In the genomic region with DNA sequence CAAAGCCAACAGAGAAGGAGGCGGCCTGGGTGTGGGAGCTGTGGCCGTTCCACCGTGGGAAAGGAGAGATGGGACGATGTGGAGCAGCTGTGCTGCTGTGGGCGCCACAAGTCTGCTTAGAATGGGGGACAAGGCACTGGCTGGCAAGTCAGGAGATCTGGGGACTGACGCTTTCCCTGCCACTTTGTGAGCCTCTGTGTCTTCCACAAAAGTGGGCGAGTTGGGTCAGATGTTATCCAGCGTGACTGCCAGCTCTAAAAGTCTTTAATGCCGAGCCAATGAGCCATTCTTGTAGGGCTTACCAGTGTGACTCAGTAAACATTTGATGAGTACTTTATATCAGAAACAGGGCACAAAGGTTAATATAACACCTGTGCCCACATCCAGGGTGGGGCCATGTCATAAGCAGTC, we compare ENCODE assay signal across 10 cellular contexts.
DNase-seq lines count a peak whose midpoint lies in the region; ATAC-seq and TF ChIP-seq lines count a peak whose summit lies in the region.
"Had no signal": no experiment of that assay in that cellular context is flagged by ENCODE, and none has a peak within 500 bp of the region (broad histone marks: within the 10 kb centered on the region; RNA-seq: fewer than 3 reads in every experiment).

No MANE protein-coding gene starts in this region.

- H3K27ac Mint-ChIP-seq in CD14-positive monocyte (peak overlapping the region in 2 of 7 donors; percentile 58 to 61), osteocyte (ENCODE audit: unreplicated experiment) (no peak overlapping the region)
- no peak overlapping the region for H3K27ac Mint-ChIP-seq in activated CD4-positive, alpha-beta T cell treated with anti-CD3 and anti-CD28 coated beads, Interleukin-2, amount 10 ng/mL, durations not matched to agents 7 days and 5 days

- no peaks in the 10 kb centered on the region for H3K9me3 Mint-ChIP-seq in CD14-positive monocyte
- no peaks in the 10 kb centered on the region for H3K9me3 Mint-ChIP-seq in activated CD4-positive, alpha-beta T cell treated with anti-CD3 and anti-CD28 coated beads, Interleukin-2, amount 10 ng/mL, durations not matched to agents 7 days and 5 days
- no peaks in the 10 kb centered on the region for H3K9me3 Mint-ChIP-seq in osteocyte (ENCODE audit: unreplicated experiment)

- CTCF ChIA-PET in activated CD4-positive, alpha-beta T cell treated with anti-CD3 and anti-CD28 coated beads, Interleukin-2, amount 10 ng/mL, durations not matched to agents 7 days and 5 days (lab: Charles Lee): no interaction called here

- H3K23ac ChIP-seq in mesenchymal stem cell (ENCODE audit: low read length in 2 of 2): no peak overlapping the region

- H3K36me3 ChIP-seq in cardiac muscle cell (no peaks in the 10 kb centered on the region), mesenchymal stem cell (ENCODE audit: control insufficient read depth in 1 of 2, insufficient read depth in 2 of 2, low read depth in 1 of 2, low read length in 2 of 2) (no peaks in the 10 kb centered on the region)
- H3K36me3 ChIP-seq: upper lobe of left lung had no signal

- H4K8ac ChIP-seq in mesenchymal stem cell (ENCODE audit: low read length): peak overlapping the region; percentile 56

- H3K4me1 ChIP-seq in cardiac muscle cell (ENCODE audit: low read depth) (peaks cover 52% of the 10 kb centered on the region), mesenchymal stem cell (ENCODE audit: control insufficient read depth, insufficient read depth, low read depth, low read length) (peaks cover 13% of the 10 kb centered on the region)

- H2BK12ac ChIP-seq in mesenchymal stem cell (ENCODE audit: low read length in 2 of 2): peak overlapping the region in 1 of 2 experiments; percentile 2

- H3K27ac ChIP-seq in cardiac muscle cell (peak overlapping the region; percentile 84), dorsolateral prefrontal cortex (peak overlapping the region in 57 of 59 donors; percentile 21 to 92 (median 82)), mesenchymal stem cell (ENCODE audit: low read length, poor library complexity, severe bottlenecking) (no peak overlapping the region)

- no peak overlapping the region for H2AFZ ChIP-seq in mesenchymal stem cell (ENCODE audit: low read depth, low read length)

- H3K4me3 Mint-ChIP-seq in CD14-positive monocyte (no peak overlapping the region), osteocyte (ENCODE audit: unreplicated experiment) (no peak overlapping the region)
- H3K4me3 Mint-ChIP-seq in activated CD4-positive, alpha-beta T cell treated with anti-CD3 and anti-CD28 coated beads, Interleukin-2, amount 10 ng/mL, durations not matched to agents 7 days and 5 days: no peak overlapping the region

- H3K27me3 Mint-ChIP-seq in CD14-positive monocyte (ENCODE audit: low read depth in 3 of 3): peaks cover 0 to 5% (median 0%) of the 10 kb centered on the region in 3 donors
- H3K27me3 Mint-ChIP-seq in activated CD4-positive, alpha-beta T cell treated with anti-CD3 and anti-CD28 coated beads, Interleukin-2, amount 10 ng/mL, durations not matched to agents 7 days and 5 days: no peaks in the 10 kb centered on the region
- no peaks in the 10 kb centered on the region for H3K27me3 Mint-ChIP-seq in osteocyte (ENCODE audit: unreplicated experiment)

- H3K4me2 ChIP-seq in mesenchymal stem cell (ENCODE audit: low read length, poor library complexity, severe bottlenecking): no peak overlapping the region

- H3K79me1 ChIP-seq in mesenchymal stem cell (replicated peaks; ENCODE audit: low read length, poor library complexity, severe bottlenecking): peaks cover 31% of the 10 kb centered on the region

- H2BK15ac ChIP-seq in mesenchymal stem cell (ENCODE audit: low read depth, poor library complexity, severe bottlenecking): no peak overlapping the region

- H2BK120ac ChIP-seq in mesenchymal stem cell (ENCODE audit: low read depth, low read length): no peak overlapping the region

- no peak overlapping the region for H3K4me3 ChIP-seq in cardiac muscle cell
- H3K4me3 ChIP-seq in dorsolateral prefrontal cortex: peak overlapping the region in 23 of 59 donors; percentile 0 to 40 (median 16)
- H3K4me3 ChIP-seq in mesenchymal stem cell (ENCODE audit: insufficient read depth in 1 of 2, low read depth in 1 of 2, low read length in 2 of 2): no peak overlapping the region
- H3K4me3 ChIP-seq: upper lobe of left lung had no signal

- DNase-seq in cardiac muscle cell (ENCODE audit: low read depth in 1 of 2, low spot score in 1 of 2) (no peak), Right ventricle myocardium inferior (ENCODE audit: missing footprints) (no peak), dorsolateral prefrontal cortex (peak in 8 of 10 donors; percentile 47 to 72 (median 58)), mesenchymal stem cell (no peak), NCI-H2081 treated with DMSO at 0.1 percent for 48 hours (lab: John Stamatoyannopoulos, UW) (no peak), CD14-positive monocyte (ENCODE audit: low spot score) (no peak), osteocyte (ENCODE audit: extremely low spot score, unreplicated experiment) (no peak)
- no peak for DNase-seq in activated CD4-positive, alpha-beta T cell treated with anti-CD3 and anti-CD28 coated beads, Interleukin-2, amount 10 ng/mL, durations not matched to agents 7 days and 5 days
- DNase-seq: activated CD8-positive, alpha-beta memory T cell treated with anti-CD3 and anti-CD28 coated beads for 24 hours had no signal

- H3K14ac ChIP-seq in mesenchymal stem cell (ENCODE audit: low read length in 2 of 2): no peak overlapping the region

- peaks cover 4 to 19% of the 10 kb centered on the region in 2 donors for H3K36me3 Mint-ChIP-seq in CD14-positive monocyte
- peaks cover 9% of the 10 kb centered on the region for H3K36me3 Mint-ChIP-seq in activated CD4-positive, alpha-beta T cell treated with anti-CD3 and anti-CD28 coated beads, Interleukin-2, amount 10 ng/mL, durations not matched to agents 7 days and 5 days (ENCODE audit: low read depth)
- H3K36me3 Mint-ChIP-seq in osteocyte (ENCODE audit: unreplicated experiment): peaks cover 2% of the 10 kb centered on the region

- 95% methylated on average over 9 of the region's 9 CpGs for WGBS in mesenchymal stem cell

- no peak overlapping the region for H3K4ac ChIP-seq in mesenchymal stem cell (ENCODE audit: low read depth in 1 of 2, low read length in 2 of 2)

- H3K9me3 ChIP-seq in cardiac muscle cell (ENCODE audit: low read depth): no peaks in the 10 kb centered on the region
- H3K9me3 ChIP-seq in mesenchymal stem cell (ENCODE audit: control insufficient read depth, low read length): no peaks in the 10 kb centered on the region
- H3K9me3 ChIP-seq: upper lobe of left lung had no signal

- POLR2A ChIA-PET in activated CD4-positive, alpha-beta T cell treated with anti-CD3 and anti-CD28 coated beads, Interleukin-2, amount 10 ng/mL, durations not matched to agents 7 days and 5 days (lab: Charles Lee): no interaction called here

- H3K27me3 ChIP-seq in cardiac muscle cell (no peaks in the 10 kb centered on the region), dorsolateral prefrontal cortex (no peaks in the 10 kb centered on the region), mesenchymal stem cell (ENCODE audit: control insufficient read depth in 1 of 2, insufficient read depth in 1 of 2, low read length in 2 of 2) (no peaks in the 10 kb centered on the region)
- H3K27me3 ChIP-seq: upper lobe of left lung had no signal

- intact Hi-C loops in Right ventricle myocardium inferior (cut with DNase I): no loop called here
- intact Hi-C loops in dorsolateral prefrontal cortex (cut with DNase I): loop anchor here in 1 of 2 donors (5.0 kb wide), 1 partner anchor 57 kb away; no protein-coding TSS in a partner anchor
- intact Hi-C loops in CD14-positive monocyte (cut with micrococcal nuclease): no loop called here

- H2AK5ac ChIP-seq in mesenchymal stem cell (ENCODE audit: low read length, severe bottlenecking): no peak overlapping the region

- no peak overlapping the region for H2BK5ac ChIP-seq in mesenchymal stem cell (ENCODE audit: low read depth, low read length, poor library complexity, severe bottlenecking)

- TF ChIP-seq CTCF in cardiac muscle cell (IDR thresholded peaks at IDR 0.05; ENCODE audit: low read depth, low read length): no peak
- TF ChIP-seq CTCF in dorsolateral prefrontal cortex (IDR thresholded peaks at IDR 0.05 in 54 of 56, conservative IDR thresholded peaks at IDR 0.05 in 2 of 56; ENCODE audit: low read depth in 1 of 56, partially characterized antibody in 56 of 56): no peak
- TF ChIP-seq CTCF in CD14-positive monocyte (IDR thresholded peaks at IDR 0.05): no peak
- TF ChIP-seq CTCF in osteocyte (IDR thresholded peaks at IDR 0.05): no peak

- no peak for ATAC-seq in Right ventricle myocardium inferior

- H3K18ac ChIP-seq in mesenchymal stem cell (ENCODE audit: low read depth in 1 of 2, low read length in 2 of 2): no peak overlapping the region

- peaks cover 63% of the 10 kb centered on the region for H3K4me1 Mint-ChIP-seq in CD14-positive monocyte
- H3K4me1 Mint-ChIP-seq in activated CD4-positive, alpha-beta T cell treated with anti-CD3 and anti-CD28 coated beads, Interleukin-2, amount 10 ng/mL, durations not matched to agents 7 days and 5 days: peaks cover 46% of the 10 kb centered on the region
- H3K4me1 Mint-ChIP-seq in osteocyte (ENCODE audit: unreplicated experiment): peaks cover 39% of the 10 kb centered on the region

- H4K91ac ChIP-seq in mesenchymal stem cell (ENCODE audit: low read length): peak overlapping the region; percentile 63

- H3K9ac ChIP-seq in mesenchymal stem cell (ENCODE audit: low read length): no peak overlapping the region

Comparison
In these comparisons a context has a peak if more than half of its experiments do, and no peak if none do; other contexts are left out.
1. DNase-seq: peak in dorsolateral prefrontal cortex (8 of 10); none in cardiac muscle cell (0 of 2), Right ventricle myocardium inferior (single experiment), mesenchymal stem cell (single experiment), NCI-H2081 treated with DMSO at 0.1 percent for 48 hours (single experiment), CD14-positive monocyte (single experiment), activated CD4-positive, alpha-beta T cell treated with anti-CD3 and anti-CD28 coated beads, Interleukin-2, amount 10 ng/mL, durations not matched to agents 7 days and 5 days (single experiment) and osteocyte (single experiment).